Comparison of ENCODE assay signal across 15 cellular contexts in genomic region chr7:38192347-38192746, GRCh38.
"Had no signal": no experiment of that assay in that cellular context is flagged by ENCODE, and none has a peak within 500 bp of the region (broad histone marks: within the 10 kb centered on the region; RNA-seq: fewer than 3 reads in every experiment).

No MANE protein-coding gene starts in this region.

- H3K9me3 Mint-ChIP-seq: activated T-cell treated with anti-CD3 and anti-CD28 coated beads, Interleukin-2, amount 50 U/mL, for 4 hours; T-cell had no signal

- DNase-seq: activated CD4-positive, alpha-beta memory T cell treated with anti-CD3 and anti-CD28 coated beads, Interleukin-2, amount 10 ng/mL, durations not matched to agents 7 days and 5 days; activated CD4-positive, alpha-beta T cell treated with anti-CD3 and anti-CD28 coated beads for 1 hour; activated effector memory CD4-positive, alpha-beta T cell treated with Interleukin-2 at 50 U/mL for 16 hours; activated naive CD4-positive, alpha-beta T cell treated with anti-CD3 and anti-CD28 coated beads, Interleukin-2, amount 50 U/mL, for 16 hours; activated T-cell treated with anti-CD3 and anti-CD28 coated beads, Interleukin-2, amount 50 U/mL, for 4 hours; effector CD8-positive, alpha-beta T cell; left cardiac atrium; stimulated activated CD4-positive, alpha-beta T cell treated with anti-CD3 and anti-CD28 coated beads, Interleukin-1b, Interleukin-23, amount 100 ng/mL, for 48 hours; stimulated activated CD8-positive, alpha-beta memory T cell treated with anti-CD3 and anti-CD28 coated beads, Interleukin-4, amount 100 ng/mL, for 48 hours; stimulated activated naive CD4-positive, alpha-beta T cell; T-cell had no signal

- H3K27ac Mint-ChIP-seq: activated CD4-positive, alpha-beta memory T cell treated with anti-CD3 and anti-CD28 coated beads, Interleukin-2, amount 10 ng/mL, durations not matched to agents 7 days and 5 days; dendritic cell treated with granulocyte-macrophage colony-stimulating factor and Interleukin-4, amounts not matched to agents 40 ng/mL and 50 ng/mL, for 4 days; mesothelial cell of epicardium; progenitor cell of endocrine pancreas had no signal

- H3K4me3 Mint-ChIP-seq: activated CD4-positive, alpha-beta memory T cell treated with anti-CD3 and anti-CD28 coated beads, Interleukin-2, amount 10 ng/mL, durations not matched to agents 7 days and 5 days; activated T-cell treated with anti-CD3 and anti-CD28 coated beads, Interleukin-2, amount 50 U/mL, for 4 hours; dendritic cell treated with granulocyte-macrophage colony-stimulating factor and Interleukin-4, amounts not matched to agents 40 ng/mL and 50 ng/mL, for 4 days; mesothelial cell of epicardium had no signal

- ATAC-seq: activated T-cell treated with anti-CD3 and anti-CD28 coated beads, Interleukin-2, amount 50 U/mL, for 4 hours; left cardiac atrium; SK-N-SH treated with all-trans-retinoic acid at 6 μM for 48 hours; T-cell had no signal

- H3K27me3 Mint-ChIP-seq: activated CD4-positive, alpha-beta memory T cell treated with anti-CD3 and anti-CD28 coated beads, Interleukin-2, amount 10 ng/mL, durations not matched to agents 7 days and 5 days; dendritic cell treated with granulocyte-macrophage colony-stimulating factor and Interleukin-4, amounts not matched to agents 40 ng/mL and 50 ng/mL, for 4 days; progenitor cell of endocrine pancreas; T-cell had no signal
